23 cellular contexts compared by ENCODE assay signal in genomic region chr4:19473569-19473968, GRCh38.
A peak's percentile ranks its signal among the peaks of the same experiment; 100 is the strongest.
DNase-seq lines count a peak whose midpoint lies in the region; ATAC-seq, FAIRE-seq and TF ChIP-seq lines count a peak whose summit lies in the region.
"Had no signal": no experiment of that assay in that cellular context is flagged by ENCODE, and none has a peak within 500 bp of the region (broad histone marks: within the 10 kb centered on the region; RNA-seq: fewer than 3 reads in every experiment).

No MANE protein-coding gene starts in this region.

- no peaks in the 10 kb centered on the region for H3K36me3 Mint-ChIP-seq in activated naive CD4-positive, alpha-beta T cell treated with anti-CD3 and anti-CD28 coated beads for 36 hours (ENCODE audit: low read depth)
- H3K36me3 Mint-ChIP-seq: CD8-positive, alpha-beta T cell had no signal

- DNase-seq in Caki2 (ENCODE audit: low read depth) (peak; percentile 25), NCI-H460 (ENCODE audit: extremely low read depth, low read depth) (peak; percentile 3), H1 (ENCODE audit: low read depth in 1 of 2, low spot score in 2 of 2) (no peak), mesendoderm (no peak), NCI-H82 treated with DMSO at 0.1 percent for 48 hours (lab: John Stamatoyannopoulos, UW; ENCODE audit: unreplicated experiment) (no peak), foreskin keratinocyte (no peak), GOT3 (lab: John Stamatoyannopoulos, UW) (no peak)
- no peak for DNase-seq in activated naive CD4-positive, alpha-beta T cell treated with anti-CD3 and anti-CD28 coated beads for 36 hours
- DNase-seq: CD8-positive, alpha-beta T cell; DMS79; KG1; NCI-H1436; NCI-H2029; NCI-H2171 treated with DMSO at 0.1 percent for 48 hours; NCI-H446 treated with DMSO at 0.1 percent for 48 hours; NCI-H748 treated with DMSO at 0.1 percent for 48 hours; PC-9 had no signal

- no peak for TF ChIP-seq POLR2A in H1 (IDR thresholded peaks at IDR 0.05; ENCODE audit: control extremely low read depth in 1 of 2, low read depth in 2 of 2, low read length in 2 of 2)

- H3K27me3 ChIP-seq in H1 (replicated peaks in 1 of 4; ENCODE audit: control insufficient read depth in 3 of 4, extremely low read depth in 1 of 4, insufficient read depth in 3 of 4, low read length in 3 of 4) = no peaks in the 10 kb centered on the region
- no peaks in the 10 kb centered on the region for H3K27me3 ChIP-seq in mesendoderm (ENCODE audit: insufficient read depth, low read length, poor library complexity)
- H3K27me3 ChIP-seq in foreskin keratinocyte = no peaks in the 10 kb centered on the region
- H3K27me3 ChIP-seq: SJSA1 had no signal

- no peak overlapping the region for H3K9ac ChIP-seq in H1 (replicated peaks in 1 of 4; ENCODE audit: extremely low read depth in 1 of 4, low read depth in 3 of 4, low read length in 3 of 4)
- H3K9ac ChIP-seq in mesendoderm (ENCODE audit: low read length) = no peak overlapping the region

- POLR2A ChIA-PET in H1 (lab: Charles Lee; ENCODE audit: partially characterized antibody) = no interaction called here

- H3K79me1 ChIP-seq in H1 (ENCODE audit: low read depth, low read length) = no peaks in the 10 kb centered on the region
- H3K79me1 ChIP-seq in mesendoderm (ENCODE audit: low read length) = no peaks in the 10 kb centered on the region

- no peak for FAIRE-seq in H1 (lab: Jason Lieb, UNC)
- FAIRE-seq: D721Med, G401.6, GM12878, GM18507 had no signal

- no peaks in the 10 kb centered on the region for H3K9me3 ChIP-seq in H1 (ENCODE audit: insufficient read depth in 2 of 2, low read depth in 1 of 2, low read length in 1 of 2)
- H3K9me3 ChIP-seq: HAP-1, SJSA1 had no signal

- intact Hi-C loops in activated naive CD4-positive, alpha-beta T cell treated with anti-CD3 and anti-CD28 coated beads for 36 hours (cut with micrococcal nuclease) = no loop called here

- no peaks in the 10 kb centered on the region for H3K79me2 ChIP-seq in H1 (ENCODE audit: control insufficient read depth in 1 of 2, insufficient read depth in 2 of 2, low read length in 2 of 2)
- H3K79me2 ChIP-seq in mesendoderm (ENCODE audit: control insufficient read depth, insufficient read depth, low read length) = no peaks in the 10 kb centered on the region

- TF ChIP-seq RAD21 in H1 (IDR thresholded peaks at IDR 0.05 in 1 of 2, conservative IDR thresholded peaks at IDR 0.05 in 1 of 2; ENCODE audit: low read depth in 2 of 2, low read length in 2 of 2) = no peak

- H3K4ac ChIP-seq in H1 (replicated peaks; ENCODE audit: insufficient read length, low read depth, low read length) (no peak overlapping the region), mesendoderm (ENCODE audit: low read depth, low read length) (no peak overlapping the region)

- H3K9me3 Mint-ChIP-seq in activated naive CD4-positive, alpha-beta T cell treated with anti-CD3 and anti-CD28 coated beads for 36 hours = peaks cover 13% of the 10 kb centered on the region

- no peaks in the 10 kb centered on the region for H3K4me1 Mint-ChIP-seq in activated naive CD4-positive, alpha-beta T cell treated with anti-CD3 and anti-CD28 coated beads for 36 hours (ENCODE audit: low read depth)

- no peak overlapping the region for H3K27ac ChIP-seq in H1 (ENCODE audit: low read depth, low read length)
- no peak overlapping the region for H3K27ac ChIP-seq in mesendoderm (ENCODE audit: low read depth, low read length)
- no peak overlapping the region for H3K27ac ChIP-seq in foreskin keratinocyte
- H3K27ac ChIP-seq: PC-9, SJSA1 had no signal

- no peak overlapping the region for H2BK5ac ChIP-seq in H1 (ENCODE audit: low read depth, low read length)
- no peak overlapping the region for H2BK5ac ChIP-seq in mesendoderm (ENCODE audit: low read length)

- no peak overlapping the region for H2AK5ac ChIP-seq in H1 (ENCODE audit: low read depth, low read length)
- no peak overlapping the region for H2AK5ac ChIP-seq in mesendoderm (ENCODE audit: low read length)

- H3K14ac ChIP-seq in H1 (ENCODE audit: insufficient read length) = no peak overlapping the region

- no peak overlapping the region for H2BK15ac ChIP-seq in H1 (ENCODE audit: low read length)
- no peak overlapping the region for H2BK15ac ChIP-seq in mesendoderm (replicated peaks; ENCODE audit: low read depth)

- in situ Hi-C loops in Caki2 (cut with HindIII; ENCODE audit: low pct_unique_long_range_greater_than_20kb, low sequenced_read_pairs) = no loop called here

- no peak overlapping the region for H4K8ac ChIP-seq in H1 (ENCODE audit: extremely low read depth, insufficient read depth, low read length)
- H4K8ac ChIP-seq in mesendoderm (ENCODE audit: low read depth, low read length) = peak overlapping the region; percentile 56

- H3K4me2 ChIP-seq in H1 (ENCODE audit: insufficient read depth in 1 of 2, low read depth in 2 of 2, low read length in 2 of 2) = no peak overlapping the region
- H3K4me2 ChIP-seq in mesendoderm (ENCODE audit: low read length) = no peak overlapping the region
- H3K4me2 ChIP-seq: PC-9 had no signal

- no peak for TF ChIP-seq EP300 in H1 (IDR thresholded peaks at IDR 0.05; ENCODE audit: borderline replicate concordance in 1 of 2, low read depth in 2 of 2, low read length in 2 of 2)

- H3K56ac ChIP-seq in H1 (replicated peaks; ENCODE audit: insufficient read length, low read depth, low read length) = no peak overlapping the region
- H3K56ac ChIP-seq in mesendoderm (ENCODE audit: low read length) = no peak overlapping the region

- 0 out of 2 replicates have a peak overlapping the region, but pooled peaks have one; percentile 41 for H2AFZ ChIP-seq in H1 (ENCODE audit: low read length)
- H2AFZ ChIP-seq: PC-9 had no signal

- H3K4me3 Mint-ChIP-seq in activated naive CD4-positive, alpha-beta T cell treated with anti-CD3 and anti-CD28 coated beads for 36 hours = no peak overlapping the region
- H3K4me3 Mint-ChIP-seq: CD8-positive, alpha-beta T cell had no signal

- H3K36me3 ChIP-seq in H1 (ENCODE audit: control insufficient read depth in 2 of 4, insufficient read depth in 4 of 4, low read length in 3 of 4) (no peaks in the 10 kb centered on the region), mesendoderm (ENCODE audit: control insufficient read depth, insufficient read depth, low read length) (no peaks in the 10 kb centered on the region)
- H3K36me3 ChIP-seq: HAP-1, SJSA1 had no signal

- H2BK120ac ChIP-seq in H1 (replicated peaks; ENCODE audit: low read depth, low read length) (no peak overlapping the region), mesendoderm (ENCODE audit: low read depth, low read length) (no peak overlapping the region)

- H3K4me3 ChIP-seq in H1 (ENCODE audit: extremely low read depth in 1 of 4, insufficient read depth in 2 of 4, low read depth in 3 of 4, low read length in 4 of 4) (no peak overlapping the region), mesendoderm (ENCODE audit: low read length) (no peak overlapping the region)
- H3K4me3 ChIP-seq: GM12878, HAP-1, PC-9, SJSA1 had no signal

- H2BK12ac ChIP-seq in H1 (ENCODE audit: low read depth, low read length) = no peak overlapping the region

- H3K4me1 ChIP-seq in H1 (replicated peaks in 1 of 4; ENCODE audit: control insufficient read depth in 3 of 4, insufficient read depth in 4 of 4, low read length in 3 of 4) = no peaks in the 10 kb centered on the region
- no peaks in the 10 kb centered on the region for H3K4me1 ChIP-seq in mesendoderm (ENCODE audit: control insufficient read depth, low read depth, low read length)
- no peaks in the 10 kb centered on the region for H3K4me1 ChIP-seq in foreskin keratinocyte
- H3K4me1 ChIP-seq: HAP-1 had no signal

- H2BK20ac ChIP-seq in H1 (ENCODE audit: low read length) = no peak overlapping the region

- no peak for ATAC-seq in foreskin keratinocyte
- ATAC-seq: CD8-positive, alpha-beta T cell; GM12878 had no signal

- H3K18ac ChIP-seq in H1 (ENCODE audit: extremely low read depth, low read length) (no peak overlapping the region), mesendoderm (ENCODE audit: low read length) (no peak overlapping the region)

- CTCF ChIA-PET in H1 (lab: Charles Lee; ENCODE audit: partially characterized antibody) = no interaction called here
- CTCF ChIA-PET in activated naive CD4-positive, alpha-beta T cell treated with anti-CD3 and anti-CD28 coated beads for 36 hours (lab: Charles Lee) = no interaction called here

- H4K91ac ChIP-seq in H1 (replicated peaks; ENCODE audit: insufficient read length, low read length) = no peak overlapping the region

- no peak overlapping the region for H4K5ac ChIP-seq in H1 (ENCODE audit: insufficient read length, low read depth, low read length)
- H4K5ac ChIP-seq in mesendoderm (ENCODE audit: low read length) = no peak overlapping the region

- H3K27me3 Mint-ChIP-seq in activated naive CD4-positive, alpha-beta T cell treated with anti-CD3 and anti-CD28 coated beads for 36 hours (ENCODE audit: low read depth) = no peaks in the 10 kb centered on the region

- no peaks in the 10 kb centered on the region for H4K20me1 ChIP-seq in H1 (replicated peaks in 1 of 2; ENCODE audit: control insufficient read depth in 1 of 2, insufficient read depth in 2 of 2, low read length in 2 of 2)

- H3K23me2 ChIP-seq in H1 (ENCODE audit: low read depth, low read length) = no peaks in the 10 kb centered on the region

- TF ChIP-seq CTCF in H1 (IDR thresholded peaks at IDR 0.05; ENCODE audit: control extremely low read depth in 1 of 3, insufficient read depth in 1 of 3, low read depth in 1 of 3, low read length in 3 of 3) (no peak), foreskin keratinocyte (conservative IDR thresholded peaks at IDR 0.05) (no peak)

- no peak overlapping the region for H3K27ac Mint-ChIP-seq in activated naive CD4-positive, alpha-beta T cell treated with anti-CD3 and anti-CD28 coated beads for 36 hours
- H3K27ac Mint-ChIP-seq: CD8-positive, alpha-beta T cell had no signal

- H3K23ac ChIP-seq in H1 (ENCODE audit: insufficient read length) (no peak overlapping the region), mesendoderm (ENCODE audit: low read length) (no peak overlapping the region)

- 100% methylated on average over 1 of the region's 1 CpG; no CpG with 5 or more reads in 1 of the 2 experiments for WGBS in H1 (ENCODE audit: extremely low coverage in 1 of 2, insufficient coverage in 1 of 2, insufficient read length in 1 of 2, insufficient replicate concordance in 2 of 2, low coverage in 1 of 2, low lambda C conversion rate in 2 of 2, missing lambda C conversion rate in 1 of 2), 2 experiments
- no CpG with 5 or more reads among the region's 1 CpG for WGBS in mesendoderm (ENCODE audit: extremely low coverage, insufficient coverage, low lambda C conversion rate)

TF ChIP-seq in H1, 55 proteins besides CTCF, POLR2A, EP300 and RAD21 (continues in another document):
- TF ChIP-seq USF2 (IDR thresholded peaks at IDR 0.05; ENCODE audit: low read length) (no peak), SIN3A (conservative IDR thresholded peaks at IDR 0.05 in 1 of 2, IDR thresholded peaks at IDR 0.05 in 1 of 2; ENCODE audit: low read depth in 1 of 2, low read length in 2 of 2) (no peak), POLR2AphosphoS5 (IDR thresholded peaks at IDR 0.05; ENCODE audit: low read depth, low read length) (no peak)

Comparison
In these comparisons a context has a peak if more than half of its experiments do, and no peak if none do; other contexts are left out.
1. DNase-seq: peak in Caki2 (single experiment) and NCI-H460 (single experiment); none in H1 (0 of 2), mesendoderm (single experiment), NCI-H82 treated with DMSO at 0.1 percent for 48 hours (single experiment), activated naive CD4-positive, alpha-beta T cell treated with anti-CD3 and anti-CD28 coated beads for 36 hours (single experiment), foreskin keratinocyte (0 of 2) and GOT3 (single experiment).